Comparison of ENCODE assay signal across 18 cellular contexts in the genomic region with DNA sequence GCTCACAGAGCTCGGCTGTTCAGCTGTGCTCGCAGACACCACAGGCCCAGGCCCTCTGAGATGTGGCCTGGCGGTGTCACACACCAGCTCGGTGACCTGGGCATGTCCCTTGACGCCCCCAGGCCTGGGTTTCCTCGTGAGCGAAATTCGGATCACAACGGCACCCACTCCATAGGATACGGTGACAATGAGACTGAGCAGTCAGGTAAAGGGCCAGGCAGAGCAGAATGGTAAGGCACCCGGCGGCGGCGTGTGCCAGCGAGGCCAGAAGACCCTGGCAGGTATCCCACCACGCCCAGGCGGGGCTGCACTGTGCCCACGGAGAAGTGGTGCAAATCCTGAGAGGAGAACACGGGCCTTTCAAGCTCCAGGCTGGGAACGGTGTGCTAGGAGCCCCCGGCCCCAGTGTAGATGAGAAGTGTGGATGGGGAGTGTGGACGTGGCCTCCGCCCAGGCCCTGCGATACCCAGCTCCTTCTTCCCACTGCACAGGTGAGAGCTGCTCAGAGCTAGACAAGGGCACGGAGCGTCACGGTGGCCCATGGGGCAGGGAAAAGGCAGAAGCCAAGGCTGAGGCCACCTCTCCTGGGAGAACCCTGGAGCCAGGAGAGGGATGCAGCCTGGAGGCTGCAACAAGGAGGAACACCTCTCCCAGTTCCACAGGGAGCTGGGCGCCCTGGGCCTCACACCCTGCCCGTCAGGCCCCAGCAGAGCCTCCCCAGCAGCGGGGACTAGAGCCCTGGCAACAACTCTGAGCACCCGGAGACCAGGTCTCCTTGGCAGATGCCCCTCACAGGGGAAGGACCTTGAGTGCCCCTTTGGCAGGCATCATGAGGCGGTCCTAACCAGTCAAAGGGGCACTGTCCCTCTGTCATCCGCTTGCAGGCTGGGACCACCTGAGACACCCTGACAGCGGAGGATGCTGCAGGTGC.
DNase-seq lines count a peak whose midpoint lies in the region; ATAC-seq, FAIRE-seq and TF ChIP-seq lines count a peak whose summit lies in the region.
"Had no signal": no experiment of that assay in that cellular context is flagged by ENCODE, and none has a peak within 500 bp of the region (broad histone marks: within the 10 kb centered on the region; RNA-seq: fewer than 3 reads in every experiment).

No MANE protein-coding gene starts in this region.

- 90% methylated on average over 26 of the region's 34 CpGs for WGBS in SK-N-SH (ENCODE audit: low lambda C conversion rate)
- 91% methylated on average over 31 of the region's 34 CpGs for WGBS in suprapubic skin

- 0 out of 2 replicates have a peak, but pooled peaks cover 4% of the 10 kb centered on the region for H3K79me2 ChIP-seq in SK-N-SH (ENCODE audit: insufficient read depth)

- no peak for FAIRE-seq in kidney (lab: Jason Lieb, UNC)
- FAIRE-seq: endometrium, HTR-8/SVneo had no signal

- TF ChIP-seq CTCF in SK-N-SH (IDR thresholded peaks at IDR 0.05) (no peak), kidney (IDR thresholded peaks at IDR 0.05; ENCODE audit: borderline replicate concordance, extremely low read depth, insufficient read depth) (no peak), suprapubic skin (IDR thresholded peaks at IDR 0.05) (no peak)

- TF ChIP-seq RAD21 in SK-N-SH (IDR thresholded peaks at IDR 0.05; ENCODE audit: low read length): no peak

- peak; percentile 49 for DNase-seq in SK-N-SH
- DNase-seq in adipocyte (ENCODE audit: low read depth): no peak
- peak; percentile 58 for DNase-seq in kidney
- peak; percentile 56 to 71 for DNase-seq in suprapubic skin (ENCODE audit: low spot score in 2 of 2)
- no peak for DNase-seq in occipital lobe (lab: John Stamatoyannopoulos, UW)
- DNase-seq in NCI-H345 treated with DMSO at 0.1 percent for 48 hours (lab: John Stamatoyannopoulos, UW; ENCODE audit: unreplicated experiment): no peak
- DNase-seq: activated CD4-positive, alpha-beta T cell treated with anti-CD3 and anti-CD28 coated beads, Interleukin-2, amount 50 U/mL, for 1 hour; AML-193; mesenchymal stem cell; naive thymus-derived CD4-positive, alpha-beta T cell; NCI-H2081 treated with DMSO at 0.1 percent for 48 hours; stimulated activated CD4-positive, alpha-beta T cell treated with anti-CD3 and anti-CD28 coated beads, Interleukin-12 subunit alpha, Interleukin-12 subunit beta, amount 100 ng/mL, for 4 hours; T-cell had no signal

- H3K9me2 ChIP-seq in SK-N-SH: no peaks in the 10 kb centered on the region

- H2AFZ ChIP-seq in SK-N-SH (ENCODE audit: low read depth): no peak overlapping the region

- H3K4me2 ChIP-seq in SK-N-SH: no peak overlapping the region

- H3K36me3 ChIP-seq in SK-N-SH (replicated peaks in 1 of 2; ENCODE audit: control insufficient read depth in 1 of 2, insufficient read depth in 2 of 2, low read length in 1 of 2) (no peaks in the 10 kb centered on the region), adipocyte (ENCODE audit: control insufficient read depth, insufficient read depth, low read length, severe bottlenecking) (no peaks in the 10 kb centered on the region), kidney (ENCODE audit: control insufficient read depth in 1 of 2, insufficient read depth in 2 of 2, low read length in 2 of 2) (no peaks in the 10 kb centered on the region), suprapubic skin (peaks cover 7% of the 10 kb centered on the region)

- POLR2A ChIA-PET in SK-N-SH (lab: Yijun Ruan, JAX): interaction anchor here (1.2 kb wide), 1 partner anchor 69 kb away, joined by 4 read pairs; no protein-coding TSS in a partner anchor

- H3K4me1 ChIP-seq in SK-N-SH (ENCODE audit: control insufficient read depth in 1 of 2, insufficient read depth in 2 of 2, low read depth in 1 of 2, low read length in 1 of 2): peaks cover 5 to 80% of the 10 kb centered on the region in 2 experiments; a peak in 3 of 4 replicates
- H3K4me1 ChIP-seq in adipocyte (ENCODE audit: control insufficient read depth, insufficient read depth, low read length): peaks cover 5% of the 10 kb centered on the region
- H3K4me1 ChIP-seq in kidney (ENCODE audit: control insufficient read depth in 1 of 2, insufficient read depth in 1 of 2, low read depth in 1 of 2, low read length in 2 of 2): no peaks in the 10 kb centered on the region
- H3K4me1 ChIP-seq in suprapubic skin: peaks cover 10% of the 10 kb centered on the region

- TF ChIP-seq EP300 in SK-N-SH (IDR thresholded peaks at IDR 0.05; ENCODE audit: borderline replicate concordance in 1 of 2, low read depth in 1 of 2, low read length in 1 of 2) (no peak), suprapubic skin (IDR thresholded peaks at IDR 0.05) (no peak)

- no peaks in the 10 kb centered on the region for H3F3A ChIP-seq in SK-N-SH (replicated peaks; ENCODE audit: insufficient read depth)

- peak overlapping the region in 1 of 2 experiments; percentile 95; a peak in 2 of 4 replicates for H3K27ac ChIP-seq in SK-N-SH (ENCODE audit: low read depth in 2 of 2, low read length in 1 of 2)
- H3K27ac ChIP-seq in kidney (ENCODE audit: low read depth in 2 of 2, low read length in 2 of 2): no peak overlapping the region
- H3K27ac ChIP-seq in suprapubic skin: no peak overlapping the region
- H3K27ac ChIP-seq: 22Rv1 had no signal

- H3K4me3 ChIP-seq in SK-N-SH (ENCODE audit: low read depth in 2 of 2, low read length in 1 of 2): no peak overlapping the region
- H3K4me3 ChIP-seq in adipocyte (ENCODE audit: low read length): no peak overlapping the region
- no peak overlapping the region for H3K4me3 ChIP-seq in kidney (ENCODE audit: low read length in 2 of 2)
- H3K4me3 ChIP-seq in suprapubic skin: no peak overlapping the region

- CTCF ChIA-PET in SK-N-SH (lab: Yijun Ruan, JAX): interaction anchor here (0.6 to 2.5 kb wide), 9 partner anchors 16 to 201 kb away, joined by 3 to 8 read pairs (median 4); no protein-coding TSS in a partner anchor

- TF ChIP-seq POLR2A in suprapubic skin (IDR thresholded peaks at IDR 0.05): no peak
- no peak for TF ChIP-seq POLR2A in GM18505 (IDR thresholded peaks at IDR 0.05; ENCODE audit: borderline replicate concordance, extremely low read depth, insufficient read depth, insufficient read length)

- H3K9me3 ChIP-seq in SK-N-SH (no peaks in the 10 kb centered on the region), adipocyte (ENCODE audit: control insufficient read depth, low read length) (no peaks in the 10 kb centered on the region), kidney (ENCODE audit: control insufficient read depth in 1 of 2, low read length in 2 of 2) (no peaks in the 10 kb centered on the region), suprapubic skin (no peaks in the 10 kb centered on the region)

- H4K20me1 ChIP-seq in SK-N-SH (ENCODE audit: insufficient read depth): no peaks in the 10 kb centered on the region

- H3K9ac ChIP-seq in SK-N-SH (no peak overlapping the region), adipocyte (ENCODE audit: low read length) (peak overlapping the region; percentile 24), kidney (ENCODE audit: low read length in 2 of 2) (no peak overlapping the region)

- intact Hi-C loops in kidney (cut with DNase I): no loop called here

- H3K27me3 ChIP-seq in SK-N-SH (ENCODE audit: insufficient read depth) (no peaks in the 10 kb centered on the region), adipocyte (replicated peaks; ENCODE audit: control insufficient read depth, insufficient read depth, low read length) (no peaks in the 10 kb centered on the region), suprapubic skin (no peaks in the 10 kb centered on the region)

- no peak for ATAC-seq in SK-N-SH treated with all-trans-retinoic acid at 6 μM for 48 hours
- no peak for ATAC-seq in GM18505 (IDR thresholded peaks at IDR 0.05; ENCODE audit: unreplicated experiment)
- ATAC-seq: naive thymus-derived CD4-positive, alpha-beta T cell; T-cell had no signal

TF ChIP-seq in SK-N-SH, 30 proteins besides CTCF, POLR2A, EP300 and RAD21 (continues in another document):
- no peak for TF ChIP-seq JUND (IDR thresholded peaks at IDR 0.05)
- TF ChIP-seq YY1 (IDR thresholded peaks at IDR 0.05; ENCODE audit: low read depth): no peak
- no peak for TF ChIP-seq EZH2phosphoT487 (IDR thresholded peaks at IDR 0.05; ENCODE audit: borderline replicate concordance, low read depth)
- TF ChIP-seq FOXJ3 (CRISPR knock-in tag; IDR thresholded peaks at IDR 0.05): no peak; the same call in 1 of the 2 replicates
- no peak for TF ChIP-seq FOSL2 (IDR thresholded peaks at IDR 0.05; ENCODE audit: borderline replicate concordance, low read depth)
- TF ChIP-seq, protein P1, sequence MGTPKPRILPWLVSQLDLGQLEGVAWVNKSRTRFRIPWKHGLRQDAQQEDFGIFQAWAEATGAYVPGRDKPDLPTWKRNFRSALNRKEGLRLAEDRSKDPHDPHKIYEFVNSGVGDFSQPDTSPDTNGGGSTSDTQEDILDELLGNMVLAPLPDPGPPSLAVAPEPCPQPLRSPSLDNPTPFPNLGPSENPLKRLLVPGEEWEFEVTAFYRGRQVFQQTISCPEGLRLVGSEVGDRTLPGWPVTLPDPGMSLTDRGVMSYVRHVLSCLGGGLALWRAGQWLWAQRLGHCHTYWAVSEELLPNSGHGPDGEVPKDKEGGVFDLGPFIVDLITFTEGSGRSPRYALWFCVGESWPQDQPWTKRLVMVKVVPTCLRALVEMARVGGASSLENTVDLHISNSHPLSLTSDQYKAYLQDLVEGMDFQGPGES (IDR thresholded peaks at IDR 0.05; ENCODE audit: low read depth, low read length): no peak

TF ChIP-seq in SK-N-SH treated with all-trans-retinoic acid at 6 μM for 48 hours, 23 proteins besides CTCF, POLR2A, EP300 and RAD21 (continues in another document):
- TF ChIP-seq, protein P2, sequence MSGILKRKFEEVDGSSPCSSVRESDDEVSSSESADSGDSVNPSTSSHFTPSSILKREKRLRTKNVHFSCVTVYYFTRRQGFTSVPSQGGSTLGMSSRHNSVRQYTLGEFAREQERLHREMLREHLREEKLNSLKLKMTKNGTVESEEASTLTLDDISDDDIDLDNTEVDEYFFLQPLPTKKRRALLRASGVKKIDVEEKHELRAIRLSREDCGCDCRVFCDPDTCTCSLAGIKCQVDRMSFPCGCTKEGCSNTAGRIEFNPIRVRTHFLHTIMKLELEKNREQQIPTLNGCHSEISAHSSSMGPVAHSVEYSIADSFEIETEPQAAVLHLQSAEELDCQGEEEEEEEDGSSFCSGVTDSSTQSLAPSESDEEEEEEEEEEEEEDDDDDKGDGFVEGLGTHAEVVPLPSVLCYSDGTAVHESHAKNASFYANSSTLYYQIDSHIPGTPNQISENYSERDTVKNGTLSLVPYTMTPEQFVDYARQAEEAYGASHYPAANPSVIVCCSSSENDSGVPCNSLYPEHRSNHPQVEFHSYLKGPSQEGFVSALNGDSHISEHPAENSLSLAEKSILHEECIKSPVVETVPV (CRISPR knock-in tag; IDR thresholded peaks at IDR 0.05): no peak
- TF ChIP-seq PPARA (CRISPR knock-in tag; IDR thresholded peaks at IDR 0.05; ENCODE audit: borderline replicate concordance) (no peak), ZC3H10 (CRISPR knock-in tag; IDR thresholded peaks at IDR 0.05) (no peak), ARNTL (CRISPR knock-in tag; IDR thresholded peaks at IDR 0.05; ENCODE audit: borderline replicate concordance, low read depth) (no peak)

Comparison
In these comparisons a context has a peak if more than half of its experiments do, and no peak if none do; other contexts are left out.
1. DNase-seq: peak in SK-N-SH (single experiment), kidney (single experiment) and suprapubic skin (2 of 2); none in adipocyte (single experiment), occipital lobe (single experiment) and NCI-H345 treated with DMSO at 0.1 percent for 48 hours (single experiment).